ENCODE assay signal across 17 cellular contexts in the genomic region with DNA sequence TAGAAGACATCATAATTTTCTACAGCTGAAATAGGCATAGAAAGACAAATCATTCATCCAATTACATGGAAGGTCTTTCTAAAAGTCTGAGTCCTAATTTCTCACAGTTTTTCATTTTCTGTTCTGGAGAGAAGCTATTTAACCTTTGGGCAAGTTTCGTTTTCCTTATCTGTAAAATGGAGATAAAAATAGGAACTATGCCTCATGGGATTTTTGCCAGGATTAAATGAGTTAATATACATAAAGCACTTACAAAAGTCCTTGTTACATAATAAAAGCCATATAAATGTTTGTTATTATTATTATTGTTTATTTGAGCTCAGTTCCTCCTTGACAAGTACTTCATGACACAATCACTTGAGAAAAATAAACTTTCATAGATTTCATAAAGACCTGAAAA.
DNase-seq lines count a peak whose midpoint lies in the region; ATAC-seq, FAIRE-seq and TF ChIP-seq lines count a peak whose summit lies in the region.
"Had no signal": no experiment of that assay in that cellular context is flagged by ENCODE, and none has a peak within 500 bp of the region (broad histone marks: within the 10 kb centered on the region; RNA-seq: fewer than 3 reads in every experiment).

No MANE protein-coding gene starts in this region.

- WGBS in adrenal gland, 4 donors, result 11 to 26% (median 25%) methylated on average over 1 of the region's 1 CpG

- no peak overlapping the region for H3K27ac ChIP-seq in HEK293 (ENCODE audit: extremely low read depth, low read depth, low read length)
- no peak overlapping the region for H3K27ac ChIP-seq in PC-3 (ENCODE audit: low read length)
- no peak overlapping the region for H3K27ac ChIP-seq in adrenal gland
- H3K27ac ChIP-seq: BLaER1, SJCRH30 had no signal

- no peaks in the 10 kb centered on the region for H3K36me3 Mint-ChIP-seq in activated T-cell treated with anti-CD3 and anti-CD28 coated beads, Interleukin-2, amount 50 U/mL, for 72 hours (ENCODE audit: insufficient read depth in 2 of 2)

- H3K36me3 ChIP-seq in HEK293 (ENCODE audit: control insufficient read depth in 2 of 2, insufficient read depth in 1 of 2, low read length in 2 of 2) (no peaks in the 10 kb centered on the region), PC-3 (ENCODE audit: low read depth, low read length) (no peaks in the 10 kb centered on the region), adrenal gland (replicated peaks in 1 of 2) (no peaks in the 10 kb centered on the region)
- H3K36me3 ChIP-seq: BLaER1, HAP-1, SJCRH30 had no signal

- no peak overlapping the region for H3K9ac ChIP-seq in PC-3 (ENCODE audit: low read length)
- H3K9ac ChIP-seq: BLaER1 had no signal

- DNase-seq in PC-3 (no peak), ureter (ENCODE audit: low spot score) (no peak), adrenal gland (no peak)
- DNase-seq in activated T-cell treated with anti-CD3 and anti-CD28 coated beads, Interleukin-2, amount 50 U/mL, for 72 hours, result no peak
- DNase-seq: DMS153, DND-41, NCI-H524 treated with DMSO at 0.1 percent for 48 hours, NCI-H774, SJCRH30 had no signal

- ATAC-seq in PC-3 (no peak), HG02588 (IDR thresholded peaks at IDR 0.05; ENCODE audit: unreplicated experiment) (no peak)
- ATAC-seq in activated T-cell treated with anti-CD3 and anti-CD28 coated beads, Interleukin-2, amount 50 U/mL, for 72 hours (replicated peaks in 1 of 2), result no peak

- H2AFZ ChIP-seq in PC-3 (ENCODE audit: low read length), result 0 out of 2 replicates have a peak overlapping the region, but pooled peaks have one; percentile 1
- H2AFZ ChIP-seq: GM23338 had no signal

- H3K9me3 ChIP-seq in HEK293 (ENCODE audit: control insufficient read depth, insufficient read depth, low read depth, low read length) (no peaks in the 10 kb centered on the region), PC-3 (ENCODE audit: low read length) (no peaks in the 10 kb centered on the region), adrenal gland (replicated peaks in 1 of 3) (no peaks in the 10 kb centered on the region)
- H3K9me3 ChIP-seq: BLaER1, HAP-1, SJCRH30 had no signal

- no peak overlapping the region for H3K4me3 ChIP-seq in HEK293 (ENCODE audit: low read depth, low read length)
- H3K4me3 ChIP-seq in PC-3 (ENCODE audit: low read length), result no peak overlapping the region
- H3K4me3 ChIP-seq in adrenal gland, result no peak overlapping the region
- H3K4me3 ChIP-seq: BLaER1, GM23338, HAP-1, SJCRH30 had no signal

- no peak overlapping the region for H3K4me3 Mint-ChIP-seq in activated T-cell treated with anti-CD3 and anti-CD28 coated beads, Interleukin-2, amount 50 U/mL, for 72 hours
- H3K4me3 Mint-ChIP-seq: CD4-positive, CD25-positive, alpha-beta regulatory T cell; GM23338 had no signal

- H3F3A ChIP-seq in PC-3 (ENCODE audit: low read length, unreplicated experiment), result no peaks in the 10 kb centered on the region

- peaks cover 6% of the 10 kb centered on the region for H3K4me1 ChIP-seq in HEK293 (ENCODE audit: control insufficient read depth, insufficient read depth, low read length)
- no peaks in the 10 kb centered on the region for H3K4me1 ChIP-seq in PC-3 (ENCODE audit: insufficient read depth, low read length)
- peaks cover 0 to 9% of the 10 kb centered on the region in 2 donors for H3K4me1 ChIP-seq in adrenal gland (replicated peaks in 1 of 2)
- H3K4me1 ChIP-seq: HAP-1 had no signal

- CTCF ChIA-PET in HEK293 (lab: Yijun Ruan, JAX) (interaction anchor here (0.6 to 3.9 kb wide), 48 partner anchors 10 to 361 kb away, joined by 3 to 76 read pairs (median 6); partner anchors contain the start of genes HOXB5 and HOXB8), PC-3 (lab: Charles Lee) (interaction anchor here (0.7 to 1.8 kb wide), 9 partner anchors 13 to 310 kb away, joined by 3 to 11 read pairs (median 4); no protein-coding TSS in a partner anchor)

- POLR2A ChIA-PET in HEK293 (lab: Yijun Ruan, JAX) (no interaction called here), PC-3 (lab: Charles Lee; ENCODE audit: unreplicated experiment) (interaction anchor here (0.6 kb wide), 1 partner anchor 193 kb away, joined by 3 read pairs; no protein-coding TSS in a partner anchor)

- TF ChIP-seq POLR2A in adrenal gland (IDR thresholded peaks at IDR 0.05), result no peak

- H3K4me1 Mint-ChIP-seq in activated T-cell treated with anti-CD3 and anti-CD28 coated beads, Interleukin-2, amount 50 U/mL, for 72 hours (ENCODE audit: low read depth), result peaks cover 7% of the 10 kb centered on the region

- no TSS peak for BruUV-seq in PC-3 (replicated peaks; lab: Mats Ljungman, UMichigan)

- H3K27ac Mint-ChIP-seq in activated T-cell treated with anti-CD3 and anti-CD28 coated beads, Interleukin-2, amount 50 U/mL, for 72 hours, result no peak overlapping the region
- H3K27ac Mint-ChIP-seq: CD4-positive, CD25-positive, alpha-beta regulatory T cell; GM23338 had no signal

- H3K9me2 ChIP-seq in PC-3 (replicated peaks; ENCODE audit: low read length), result no peaks in the 10 kb centered on the region

- H3K79me2 ChIP-seq in PC-3 (ENCODE audit: low read length), result no peaks in the 10 kb centered on the region

- H3K4me2 ChIP-seq in PC-3 (ENCODE audit: low read length), result no peak overlapping the region
- H3K4me2 ChIP-seq: BLaER1, GM23338 had no signal

- H3K27me3 ChIP-seq in PC-3 (ENCODE audit: low read length), result peaks cover 37% of the 10 kb centered on the region
- H3K27me3 ChIP-seq in adrenal gland, result peaks cover 7% of the 10 kb centered on the region
- H3K27me3 ChIP-seq: SJCRH30 had no signal

- FAIRE-seq in G401.6 (lab: Jason Lieb, UNC) (peak; percentile 17), islet of Langerhans (lab: Jason Lieb, UNC) (peak; percentile 27)

- no peaks in the 10 kb centered on the region for H3K9me3 Mint-ChIP-seq in activated T-cell treated with anti-CD3 and anti-CD28 coated beads, Interleukin-2, amount 50 U/mL, for 72 hours
- H3K9me3 Mint-ChIP-seq: CD4-positive, CD25-positive, alpha-beta regulatory T cell; GM23338 had no signal

- no peak for TF ChIP-seq CTCF in HEK293 (tag by site-specific recombination; IDR thresholded peaks at IDR 0.05)
- no peak for TF ChIP-seq CTCF in PC-3 (conservative IDR thresholded peaks at IDR 0.05; ENCODE audit: low read depth, low read length)
- TF ChIP-seq CTCF in adrenal gland (IDR thresholded peaks at IDR 0.05), result no peak

- H4K20me1 ChIP-seq in PC-3 (ENCODE audit: low read length), result no peaks in the 10 kb centered on the region
- H4K20me1 ChIP-seq: BLaER1 had no signal

- no peaks in the 10 kb centered on the region for H3K27me3 Mint-ChIP-seq in activated T-cell treated with anti-CD3 and anti-CD28 coated beads, Interleukin-2, amount 50 U/mL, for 72 hours (ENCODE audit: low read depth)
- H3K27me3 Mint-ChIP-seq: CD4-positive, CD25-positive, alpha-beta regulatory T cell had no signal

- intact Hi-C loops in PC-3 (cut with micrococcal nuclease) (loop anchor here (1.0 to 5.0 kb wide), 2 partner anchors 46 to 310 kb away; no protein-coding TSS in a partner anchor), adrenal gland (cut with DNase I) (no loop called here)

TF ChIP-seq in HEK293, 187 proteins besides CTCF, POLR2A, EP300 and RAD21:
- TF ChIP-seq ZSCAN16 (tag by site-specific recombination; IDR thresholded peaks at IDR 0.05) (no peak), ZNF670 (tag by site-specific recombination; IDR thresholded peaks at IDR 0.05; ENCODE audit: low read depth) (no peak), ZNF664 (tag by site-specific recombination; IDR thresholded peaks at IDR 0.05) (peak; percentile 75), ZNF423 (tag by site-specific recombination; IDR thresholded peaks at IDR 0.05) (no peak), PRDM6 (tag by site-specific recombination; IDR thresholded peaks at IDR 0.05) (peak; percentile 36; the same call in 1 of the 2 replicates)
- TF ChIP-seq, protein P1, sequence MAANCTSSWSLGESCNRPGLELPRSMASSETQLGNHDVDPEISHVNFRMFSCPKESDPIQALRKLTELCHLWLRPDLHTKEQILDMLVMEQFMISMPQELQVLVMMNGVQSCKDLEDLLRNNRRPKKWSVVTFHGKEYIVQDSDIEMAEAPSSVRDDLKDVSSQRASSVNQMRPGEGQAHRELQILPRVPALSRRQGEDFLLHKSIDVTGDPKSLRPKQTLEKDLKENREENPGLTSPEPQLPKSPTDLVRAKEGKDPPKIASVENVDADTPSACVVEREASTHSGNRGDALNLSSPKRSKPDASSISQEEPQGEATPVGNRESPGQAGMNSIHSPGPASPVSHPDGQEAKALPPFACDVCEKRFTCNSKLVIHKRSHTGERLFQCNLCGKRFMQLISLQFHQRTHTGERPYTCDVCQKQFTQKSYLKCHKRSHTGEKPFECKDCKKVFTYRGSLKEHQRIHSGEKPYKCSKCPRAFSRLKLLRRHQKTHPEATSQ (tag by site-specific recombination; IDR thresholded peaks at IDR 0.05), result no peak
